In genomic region chr3:195657475-195658372, GRCh38 we compare ENCODE assay signal across 8 cellular contexts.
DNase-seq lines count a peak whose midpoint lies in the region; ATAC-seq and TF ChIP-seq lines count a peak whose summit lies in the region.
"Not testable (repeated sequence)": the region's sequence is repeated elsewhere in the genome, so short reads cannot be mapped to it uniquely, and the experiment has no call there.

No MANE protein-coding gene starts in this region.

- not testable (repeated sequence) for TF ChIP-seq CTCF in brain (conservative IDR thresholded peaks at IDR 0.05)

- intact Hi-C loops in left ventricle myocardium superior (cut with micrococcal nuclease) = not testable (repeated sequence)

- peak; percentile 85 for DNase-seq in ELR (ENCODE audit: low read depth)
- peak; percentile 19 for DNase-seq in HS-5 (ENCODE audit: low read depth)
- DNase-seq in activated CD4-positive, alpha-beta T cell treated with anti-CD3 and anti-CD28 coated beads for 1 hour = peak; percentile 92
- peak; percentile 95 for DNase-seq in left ventricle myocardium superior
- peak; percentile 4 for DNase-seq in non-pigmented ciliary epithelial cell (ENCODE audit: low read depth)
- DNase-seq in stimulated activated CD8-positive, alpha-beta memory T cell treated with anti-CD3 and anti-CD28 coated beads, Interleukin-4, amount 100 ng/mL, for 4 hours (ENCODE audit: low read depth in 2 of 2, low spot score in 1 of 2) = peak; percentile 57 to 78

- H3K27me3 Mint-ChIP-seq in brain = not testable (repeated sequence)

- not testable (repeated sequence) for H3K36me3 Mint-ChIP-seq in brain

- peak overlapping the region; percentile 86 to 92 (median 88) for H3K4me3 Mint-ChIP-seq in brain

- H3K27ac Mint-ChIP-seq in brain = peak overlapping the region; percentile 70 to 88 (median 83)

- H3K9me3 Mint-ChIP-seq in brain = not testable (repeated sequence)

- H3K4me1 Mint-ChIP-seq in brain = peaks cover 23% of the 10 kb centered on the region

- ATAC-seq in GM21786 (IDR thresholded peaks at IDR 0.05; ENCODE audit: unreplicated experiment) = peak; percentile 65
- ATAC-seq in left ventricle myocardium superior = peak; percentile 95

Comparison
In these comparisons a context has a peak if more than half of its experiments do, and no peak if none do; other contexts are left out.
1. Peak in every context shown above with its lines: DNase-seq and ATAC-seq.
2. DNase-seq: peak in every context shown above with its lines; median percentile 95 in left ventricle myocardium superior; 92 in activated CD4-positive, alpha-beta T cell treated with anti-CD3 and anti-CD28 coated beads for 1 hour; 85 in ELR; 68 in stimulated activated CD8-positive, alpha-beta memory T cell treated with anti-CD3 and anti-CD28 coated beads, Interleukin-4, amount 100 ng/mL, for 4 hours; 19 in HS-5; 4 in non-pigmented ciliary epithelial cell.